In the genomic region with DNA sequence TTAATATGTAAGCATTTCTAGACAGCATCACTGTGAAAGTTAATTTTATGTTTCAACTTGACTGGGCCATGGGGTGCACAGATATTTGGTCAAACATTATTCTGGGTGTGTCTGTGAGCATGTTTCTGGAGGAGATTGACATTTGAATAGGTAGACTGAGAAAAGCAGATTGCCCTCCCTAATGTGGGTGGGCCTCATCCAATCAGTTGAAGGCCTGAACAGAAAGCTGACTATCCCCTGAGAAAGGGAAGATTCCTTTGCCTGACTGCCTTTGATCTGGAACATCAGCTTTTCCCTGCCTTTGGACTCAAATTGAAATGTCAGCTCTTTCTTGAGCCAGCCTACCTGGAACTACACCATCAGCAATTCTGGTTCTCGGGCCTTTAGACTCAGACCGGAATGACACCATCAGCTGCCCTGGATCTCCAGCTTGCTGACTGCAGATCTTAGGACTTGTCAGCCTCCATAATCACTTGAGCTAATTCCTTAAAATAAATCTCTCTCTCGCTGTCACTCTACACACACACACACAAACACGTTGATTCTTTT, we compare ENCODE assay signal across 22 cellular contexts. TPM values are rescaled to one million over a fixed set of nuclear protein-coding genes. Genes with fewer than 3 reads are reported as not detected.
"Had no signal": no experiment of that assay in that cellular context is flagged by ENCODE, and none has a peak within 500 bp of the region (broad histone marks: within the 10 kb centered on the region; RNA-seq: fewer than 3 reads in every experiment).

No MANE protein-coding gene starts in this region.

- H3K9me3 ChIP-seq: Peyer's patch had no signal

- H3K27me3 ChIP-seq: Peyer's patch had no signal

- H2AFZ ChIP-seq: PC-9 had no signal

- FAIRE-seq: HTR-8/SVneo had no signal

- H3K4me2 ChIP-seq: PC-9 had no signal

- H3K4me1 ChIP-seq: Peyer's patch had no signal

- H3K27ac ChIP-seq: HL-60, PC-9, Peyer's patch, SJSA1, SK-N-MC had no signal

- DNase-seq: KG1; MG63; NCI-H1092 treated with DMSO at 0.1 percent for 48 hours; NCI-H1436; NCI-H187; NCI-H2029; NCI-H2081 treated with DMSO at 0.1 percent for 48 hours; NCI-H2171; NCI-H226; NCI-H446; NCI-H510A; NCI-H524 treated with DMSO at 0.1 percent for 48 hours; NCI-H774; NK-92 treated with Interleukin-12 subunit alpha and Interleukin-12 subunit beta, amount 100 ng/mL, for 24 hours; PC-9; Peyer's patch; Right ventricle myocardium superior; SIG-M5 had no signal

- H3K4me3 ChIP-seq: MG63, PC-9, Peyer's patch, SJSA1, SK-N-MC had no signal

- H3K36me3 ChIP-seq: MG63, Peyer's patch, SJSA1 had no signal

RNA-seq across cellular contexts. Expression of a gene that starts 54.8 kb away (rescaled TPM):
- total RNA-seq: Peyer's patch had no signal
